ENCODE assay signal across 1 cellular context in genomic region chr2:127418300-127419111, GRCh38.
TF ChIP-seq lines count a peak whose summit lies in the region.

Gene PROC (plus strand): TSS chr2:127418427. CDS start chr2:127419943, 1,516 bp downstream.

TF ChIP-seq in liver, 16 proteins besides CTCF, POLR2A, EP300 and RAD21:
- TF ChIP-seq RXRA (IDR thresholded peaks at IDR 0.05) (peak; percentile 74 to 75), HNF4G (IDR thresholded peaks at IDR 0.05) (no peak), FOXA2 (IDR thresholded peaks at IDR 0.05) (no peak), FOXA1 (IDR thresholded peaks at IDR 0.05) (peak; percentile 36), YY1 (IDR thresholded peaks at IDR 0.05) (peak; percentile 96), TAF1 (conservative IDR thresholded peaks at IDR 0.05) (peak; percentile 48), HNF4A (conservative IDR thresholded peaks at IDR 0.05) (peak in 1 of 2 donors; percentile 75), REST (IDR thresholded peaks at IDR 0.05) (peak; percentile 44), SP1 (IDR thresholded peaks at IDR 0.05) (peak; percentile 21), GABPA (IDR thresholded peaks at IDR 0.05 in 1 of 2, conservative IDR thresholded peaks at IDR 0.05 in 1 of 2) (no peak), NR2F2 (IDR thresholded peaks at IDR 0.05) (peak; percentile 22)
- TF ChIP-seq, protein P1, sequence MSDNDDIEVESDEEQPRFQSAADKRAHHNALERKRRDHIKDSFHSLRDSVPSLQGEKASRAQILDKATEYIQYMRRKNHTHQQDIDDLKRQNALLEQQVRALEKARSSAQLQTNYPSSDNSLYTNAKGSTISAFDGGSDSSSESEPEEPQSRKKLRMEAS (IDR thresholded peaks at IDR 0.05): peak; percentile 69
